ENCODE assay signal across 33 cellular contexts in genomic region chr1:2966940-2967725, GRCh38. TPM values are rescaled to one million over a fixed set of nuclear protein-coding genes. Genes with fewer than 3 reads are reported as not detected.
DNase-seq lines count a peak whose midpoint lies in the region; ATAC-seq and TF ChIP-seq lines count a peak whose summit lies in the region.
"Had no signal": no experiment of that assay in that cellular context is flagged by ENCODE, and none has a peak within 500 bp of the region (broad histone marks: within the 10 kb centered on the region; RNA-seq: fewer than 3 reads in every experiment).

No MANE protein-coding gene starts in this region.

- DNase-seq in RWPE2 (ENCODE audit: low spot score) = peak; percentile 40
- DNase-seq in body of pancreas = peak in 3 of 4 donors; percentile 31 to 46 (median 37)
- DNase-seq in posterior vena cava (ENCODE audit: low spot score) = peak; percentile 66
- no peak for DNase-seq in SHP77 treated with DMSO at 0.1 percent for 48 hours (lab: John Stamatoyannopoulos, UW)
- no peak for DNase-seq in NCI-H1048 (lab: John Stamatoyannopoulos, UW)
- DNase-seq in NCI-H2029 treated with DMSO at 0.1 percent for 48 hours (lab: John Stamatoyannopoulos, UW) = no peak
- DNase-seq: activated CD4-positive, alpha-beta memory T cell treated with anti-CD3 and anti-CD28 coated beads for 36 hours; activated naive CD8-positive, alpha-beta T cell treated with anti-CD3 and anti-CD28 coated beads for 36 hours; Calu3; cerebellar nuclear complex; DND-41; glutamatergic neuron; left colon; mesendoderm; naive B cell; NCI-H1105 treated with DMSO at 0.1 percent for 48 hours; NCI-H2081 treated with DMSO at 0.1 percent for 48 hours; NCI-H226; NCI-H774; stimulated activated CD4-positive, alpha-beta T cell treated with anti-CD3 and anti-CD28 coated beads, Interleukin-4, amount 100 ng/mL, for 4 hours; T-helper 17 cell had no signal

- H3K27me3 ChIP-seq in RWPE2 (ENCODE audit: insufficient read depth, poor library complexity, severe bottlenecking) (no peaks in the 10 kb centered on the region), body of pancreas (no peaks in the 10 kb centered on the region), layer of hippocampus (ENCODE audit: control insufficient read depth, insufficient read depth, low read length) (no peaks in the 10 kb centered on the region)

- no peak for ATAC-seq in RWPE2 (ENCODE audit: low read depth)
- ATAC-seq in body of pancreas = peak; percentile 62
- no peak for ATAC-seq in GM18873 (IDR thresholded peaks at IDR 0.05; ENCODE audit: low FRiP score, unreplicated experiment)
- ATAC-seq: activated CD4-positive, CD25-positive, alpha-beta regulatory T cell treated with anti-CD3 and anti-CD28 coated beads, Interleukin-2, amount 50 U/mL, for 24 hours; left colon; right cardiac atrium; SK-N-SH treated with all-trans-retinoic acid at 6 μM for 48 hours; stimulated activated memory B cell treated with anti-CD40 and anti-IgM and Interleukin-4, amounts not matched to agents 10 μg/mL and 1 μg/mL and 100 μg/mL, for 72 hours; T-helper 17 cell had no signal

- no peaks in the 10 kb centered on the region for H3K4me1 ChIP-seq in RWPE2 (ENCODE audit: insufficient read depth, poor library complexity, severe bottlenecking)
- peaks cover 36% of the 10 kb centered on the region for H3K4me1 ChIP-seq in body of pancreas
- H3K4me1 ChIP-seq: HAP-1, suprapubic skin had no signal

- whole genome bisulfite sequencing in body of pancreas, 2 donors = 56 to 71% methylated on average over 8 to 25 of the region's 27 CpGs

- TF ChIP-seq POLR2A in body of pancreas (IDR thresholded peaks at IDR 0.05) = peak in 1 of 3 donors; percentile 23

- H3K36me3 ChIP-seq in RWPE2 (ENCODE audit: low read depth) = no peaks in the 10 kb centered on the region
- H3K36me3 ChIP-seq in body of pancreas (replicated peaks in 1 of 2; ENCODE audit: insufficient read depth in 1 of 2, low read depth in 2 of 2) = no peaks in the 10 kb centered on the region
- H3K36me3 ChIP-seq: HAP-1, suprapubic skin had no signal

- H3K27ac ChIP-seq in RWPE2 (ENCODE audit: poor library complexity, severe bottlenecking) = no peak overlapping the region
- H3K27ac ChIP-seq in body of pancreas = peak overlapping the region; percentile 23 to 81 (median 77)
- H3K27ac ChIP-seq in layer of hippocampus (ENCODE audit: low read depth, low read length) = peak overlapping the region; percentile 98
- H3K27ac ChIP-seq: suprapubic skin had no signal

- no peaks in the 10 kb centered on the region for H3K9me3 ChIP-seq in RWPE2 (ENCODE audit: severe bottlenecking)
- no peaks in the 10 kb centered on the region for H3K9me3 ChIP-seq in body of pancreas
- H3K9me3 ChIP-seq: HAP-1, suprapubic skin had no signal

- TF ChIP-seq CTCF in RWPE2 (IDR thresholded peaks at IDR 0.05; ENCODE audit: poor library complexity, severe bottlenecking) (no peak), body of pancreas (IDR thresholded peaks at IDR 0.05) (no peak)

- intact Hi-C loops in body of pancreas (cut with DNase I) (no loop called here), posterior vena cava (cut with DNase I) (no loop called here)

- H3K4me3 ChIP-seq in RWPE2 (ENCODE audit: severe bottlenecking) (no peak overlapping the region), body of pancreas (no peak overlapping the region)
- H3K4me3 ChIP-seq: HAP-1, suprapubic skin had no signal

RNA-seq across cellular contexts. Expression of gene ACTRT2, which starts 54.1 kb away (rescaled TPM):
- total RNA-seq in body of pancreas = not detected
- total RNA-seq in posterior vena cava = not detected
- total RNA-seq: activated CD4-positive, alpha-beta memory T cell treated with anti-CD3 and anti-CD28 coated beads for 36 hours; activated naive CD8-positive, alpha-beta T cell treated with anti-CD3 and anti-CD28 coated beads for 36 hours; Calu3; HT-29; left colon; M059J; osteocyte; right cardiac atrium; RPMI7951; suprapubic skin; T-helper 17 cell had no signal

Comparison
In these comparisons a context has a peak if more than half of its experiments do, and no peak if none do; other contexts are left out.
1. DNase-seq: peak in RWPE2 (single experiment), body of pancreas (3 of 4) and posterior vena cava (single experiment); none in SHP77 treated with DMSO at 0.1 percent for 48 hours (single experiment), NCI-H1048 (single experiment) and NCI-H2029 treated with DMSO at 0.1 percent for 48 hours (single experiment).